In genomic region chr12:116595186-116595585, GRCh38 we compare ENCODE assay signal across 26 cellular contexts. TPM values are rescaled to one million over a fixed set of nuclear protein-coding genes. Genes with fewer than 3 reads are reported as not detected.
DNase-seq lines count a peak whose midpoint lies in the region; ATAC-seq and TF ChIP-seq lines count a peak whose summit lies in the region.
"Had no signal": no experiment of that assay in that cellular context is flagged by ENCODE, and none has a peak within 500 bp of the region (broad histone marks: within the 10 kb centered on the region; RNA-seq: fewer than 3 reads in every experiment).

No MANE protein-coding gene starts in this region.

- H3K27me3 ChIP-seq in breast epithelium: no peaks in the 10 kb centered on the region
- no peaks in the 10 kb centered on the region for H3K27me3 ChIP-seq in adipocyte (replicated peaks; ENCODE audit: control insufficient read depth, insufficient read depth, low read length)

- DNase-seq in breast epithelium (ENCODE audit: low spot score in 2 of 2) (peak in 1 of 2 donors; percentile 37), MCF 10A (ENCODE audit: unreplicated experiment) (no peak), adipocyte (ENCODE audit: low read depth) (peak; percentile 90), memory B cell (ENCODE audit: low spot score in 2 of 2) (no peak), stromal cell of bone marrow (ENCODE audit: low read depth) (peak; percentile 63), NCI-H1417 (lab: John Stamatoyannopoulos, UW) (no peak), GM19240 (ENCODE audit: insufficient read length, low spot score) (no peak), mucosa of descending colon (no peak)
- DNase-seq: 8988T; activated CD4-positive, CD25-positive, alpha-beta regulatory T cell; activated CD8-positive, alpha-beta memory T cell treated with anti-CD3 and anti-CD28 coated beads for 24 hours; activated T-cell treated with anti-CD3 and anti-CD28 coated beads, Interleukin-2, amount 50 U/mL, for 48 hours; DMS79; left colon; NCI-H1092 treated with DMSO at 0.1 percent for 48 hours; NCI-H2081 treated with DMSO at 0.1 percent for 48 hours; NCI-H510A; NK-92 treated with Interleukin-12 subunit alpha and Interleukin-12 subunit beta, amount 100 ng/mL, for 24 hours; T1000 had no signal

- H3K9me3 Mint-ChIP-seq in MCF 10A (ENCODE audit: unreplicated experiment) (no peaks in the 10 kb centered on the region), memory B cell (peaks cover 4% of the 10 kb centered on the region)

- H3K36me3 ChIP-seq in breast epithelium: no peaks in the 10 kb centered on the region
- H3K36me3 ChIP-seq in adipocyte (ENCODE audit: control insufficient read depth, insufficient read depth, low read length, severe bottlenecking): no peaks in the 10 kb centered on the region
- no peaks in the 10 kb centered on the region for H3K36me3 ChIP-seq in mucosa of descending colon (ENCODE audit: low read depth)

- TF ChIP-seq POLR2A in breast epithelium (IDR thresholded peaks at IDR 0.05): no peak

- H3K36me3 Mint-ChIP-seq in MCF 10A (ENCODE audit: insufficient read depth, unreplicated experiment): no peaks in the 10 kb centered on the region
- no peaks in the 10 kb centered on the region for H3K36me3 Mint-ChIP-seq in memory B cell
- H3K36me3 Mint-ChIP-seq: activated naive CD4-positive, alpha-beta T cell treated with anti-CD3 and anti-CD28 coated beads, Interleukin-2, amount 50 U/mL, for 72 hours had no signal

- TF ChIP-seq CTCF in breast epithelium (IDR thresholded peaks at IDR 0.05) (no peak), MCF 10A (IDR thresholded peaks at IDR 0.05; ENCODE audit: unreplicated experiment) (no peak), mucosa of descending colon (IDR thresholded peaks at IDR 0.05) (no peak)

- H3K4me1 Mint-ChIP-seq in MCF 10A (ENCODE audit: insufficient read depth, unreplicated experiment): peaks cover 7% of the 10 kb centered on the region
- peaks cover 34% of the 10 kb centered on the region for H3K4me1 Mint-ChIP-seq in memory B cell

- H3K9ac ChIP-seq in adipocyte (ENCODE audit: low read length): no peak overlapping the region
- H3K9ac ChIP-seq: KMS-11, parathyroid adenoma had no signal

- POLR2A ChIA-PET in MCF 10A (lab: Yijun Ruan, JAX): no interaction called here

- H3K4me1 ChIP-seq in breast epithelium (peaks cover 2 to 13% of the 10 kb centered on the region in 2 donors), adipocyte (ENCODE audit: control insufficient read depth, insufficient read depth, low read length) (peaks cover 60% of the 10 kb centered on the region), mucosa of descending colon (ENCODE audit: low read depth) (peaks cover 23% of the 10 kb centered on the region)

- no peak overlapping the region for H3K27ac Mint-ChIP-seq in MCF 10A (ENCODE audit: low read depth, unreplicated experiment)
- peak overlapping the region; percentile 16 for H3K27ac Mint-ChIP-seq in memory B cell

- H3K4me3 Mint-ChIP-seq in MCF 10A (ENCODE audit: unreplicated experiment): no peak overlapping the region
- no peak overlapping the region for H3K4me3 Mint-ChIP-seq in memory B cell

- CTCF ChIA-PET in MCF 10A (lab: Yijun Ruan, JAX): interaction anchor here (1.1 kb wide), 1 partner anchor 10 kb away, joined by 3 read pairs; no protein-coding TSS in a partner anchor

- peak overlapping the region; percentile 3 to 62 for H3K27ac ChIP-seq in breast epithelium
- H3K27ac ChIP-seq: KMS-11, parathyroid adenoma had no signal

- H3K9me3 ChIP-seq in breast epithelium: no peaks in the 10 kb centered on the region
- H3K9me3 ChIP-seq in adipocyte (ENCODE audit: control insufficient read depth, low read length): no peaks in the 10 kb centered on the region
- H3K9me3 ChIP-seq in mucosa of descending colon: no peaks in the 10 kb centered on the region

- ATAC-seq in memory B cell (ENCODE audit: low read depth) (no peak), mucosa of descending colon (no peak)
- ATAC-seq: left colon, SK-N-SH treated with all-trans-retinoic acid at 6 μM for 48 hours had no signal

- intact Hi-C loops in breast epithelium (cut with DNase I; ENCODE audit: low total_unique reads) (no loop called here), MCF 10A (cut with micrococcal nuclease) (no loop called here), mucosa of descending colon (cut with DNase I, micrococcal nuclease) (loop anchor here in 1 of 2 donors (10.0 kb wide), 2 partner anchors 60 to 320 kb away; partner anchors contain the start of gene MED13L)

- no TSS peak for BruUV-seq in MCF 10A (replicated peaks; lab: Mats Ljungman, UMichigan)

- H3K4me3 ChIP-seq in breast epithelium (peak overlapping the region in 1 of 3 donors; percentile 23), adipocyte (ENCODE audit: low read length) (no peak overlapping the region), mucosa of descending colon (no peak overlapping the region)

- H3K27me3 Mint-ChIP-seq in MCF 10A (ENCODE audit: insufficient read depth, unreplicated experiment) (no peaks in the 10 kb centered on the region), memory B cell (no peaks in the 10 kb centered on the region)

RNA-seq across cellular contexts. Expression of gene MAP1LC3B2, which starts 36.0 kb away (rescaled TPM):
- total RNA-seq in breast epithelium: 1 to 10 TPM in 2 of 3 donors, under 1 TPM in 1; 0.98 to 8.5 (median 1.1) TPM
- total RNA-seq in MCF 10A (2022): 3.4 and 5.1 TPM in 2 replicates
- 1 to 10 TPM; 1.6 to 2.0 (median 1.7) TPM for total RNA-seq in mucosa of descending colon
- total RNA-seq: epithelial cell of proximal tubule, skeletal muscle tissue, urinary bladder had no signal

Comparison
In these comparisons a context has a peak if more than half of its experiments do, and no peak if none do; other contexts are left out.
1. DNase-seq: peak in adipocyte (single experiment) and stromal cell of bone marrow (single experiment); none in MCF 10A (single experiment), memory B cell (0 of 2), NCI-H1417 (0 of 3), GM19240 (single experiment) and mucosa of descending colon (0 of 3).